ENCODE assay signal across 19 cellular contexts in genomic region chr6:105251689-105252088, GRCh38.
"Had no signal": no experiment of that assay in that cellular context is flagged by ENCODE, and none has a peak within 500 bp of the region (broad histone marks: within the 10 kb centered on the region; RNA-seq: fewer than 3 reads in every experiment).

No MANE protein-coding gene starts in this region.

- DNase-seq: Kasumi-1, MM.1S, NCI-H1048, NCI-H1105 treated with DMSO at 0.1 percent for 48 hours, NCI-H1417 treated with DMSO at 0.1 percent for 48 hours, NCI-H146, NCI-H1694 treated with DMSO at 0.1 percent for 48 hours, NCI-H1930, NCI-H2081, NCI-H2107, NCI-H510A, NCI-H524 treated with DMSO at 0.1 percent for 48 hours, NCI-H774, PC-3, SHP77, SK-N-SH, SW 1271, T-cell had no signal

- ATAC-seq: Panc1, PC-3, T-cell had no signal
